In the genomic region with DNA sequence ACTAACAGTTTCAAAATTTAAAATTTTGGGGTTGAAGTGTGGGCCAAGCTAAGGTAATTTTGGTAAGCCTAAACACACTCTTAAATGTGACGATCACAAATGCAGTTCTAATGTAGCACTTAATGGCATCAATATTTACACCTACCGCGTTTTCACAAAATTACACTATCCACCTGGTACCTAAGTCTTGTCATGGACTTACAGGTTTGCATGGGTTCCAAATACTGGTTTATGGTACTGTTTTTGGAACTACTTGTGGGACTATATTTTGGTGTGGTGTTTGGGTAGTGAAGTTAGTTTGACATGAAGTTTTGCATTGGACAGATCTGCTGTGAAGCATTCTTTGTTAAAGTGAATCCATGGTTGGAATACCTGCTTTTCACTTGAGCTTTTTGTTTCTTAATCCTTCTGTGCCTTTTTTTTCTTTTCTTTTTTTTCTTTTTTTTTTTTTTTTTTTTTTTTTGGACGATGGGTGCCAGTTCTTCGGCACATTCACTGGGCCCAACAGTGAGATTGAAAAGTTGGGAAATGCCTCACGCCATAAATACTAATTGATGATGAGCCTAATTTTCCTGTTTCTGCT, we compare ENCODE assay signal across 12 cellular contexts. TPM values are rescaled to one million over a fixed set of nuclear protein-coding genes. Genes with fewer than 3 reads are reported as not detected.
DNase-seq lines count a peak whose midpoint lies in the region; ATAC-seq and TF ChIP-seq lines count a peak whose summit lies in the region.
"Had no signal": no experiment of that assay in that cellular context is flagged by ENCODE, and none has a peak within 500 bp of the region (broad histone marks: within the 10 kb centered on the region; RNA-seq: fewer than 3 reads in every experiment).

No MANE protein-coding gene starts in this region.

- no peak for TF ChIP-seq POLR2A in esophagus muscularis mucosa (IDR thresholded peaks at IDR 0.05; ENCODE audit: low read depth)
- no peak for TF ChIP-seq POLR2A in gastrocnemius medialis (IDR thresholded peaks at IDR 0.05)

- CTCF ChIA-PET in activated CD4-positive, alpha-beta T cell treated with anti-CD3 and anti-CD28 coated beads for 36 hours (lab: Charles Lee), result interaction anchor here (0.6 to 3.8 kb wide), 3 partner anchors 9 to 158 kb away, joined by 3 to 17 read pairs (median 3); no protein-coding TSS in a partner anchor
- CTCF ChIA-PET in T-cell (lab: Charles Lee), result interaction anchor here in 1 of 2 donors (0.6 to 1.0 kb wide), 3 partner anchors 10 to 92 kb away, joined by 6 to 11 read pairs (median 8); no protein-coding TSS in a partner anchor

- H3K27ac Mint-ChIP-seq in activated CD4-positive, alpha-beta T cell treated with anti-CD3 and anti-CD28 coated beads for 36 hours, result peak overlapping the region; percentile 73
- peak overlapping the region; percentile 83 to 86 for H3K27ac Mint-ChIP-seq in T-cell

- TF ChIP-seq CTCF in esophagus muscularis mucosa (IDR thresholded peaks at IDR 0.05) (no peak), gastrocnemius medialis (IDR thresholded peaks at IDR 0.05 in 4 of 5, conservative IDR thresholded peaks at IDR 0.05 in 1 of 5) (no peak), left lung (IDR thresholded peaks at IDR 0.05) (no peak)

- peaks cover 98% of the 10 kb centered on the region for H3K36me3 Mint-ChIP-seq in activated CD4-positive, alpha-beta T cell treated with anti-CD3 and anti-CD28 coated beads for 36 hours (ENCODE audit: low read depth)
- H3K36me3 Mint-ChIP-seq in T-cell, result peaks cover 86% of the 10 kb centered on the region

- H3K4me1 Mint-ChIP-seq in activated CD4-positive, alpha-beta T cell treated with anti-CD3 and anti-CD28 coated beads for 36 hours, result peaks cover 75% of the 10 kb centered on the region
- H3K4me1 Mint-ChIP-seq in T-cell, result peaks cover 85 to 88% (median 87%) of the 10 kb centered on the region in 3 donors

- H3K9me3 Mint-ChIP-seq in activated CD4-positive, alpha-beta T cell treated with anti-CD3 and anti-CD28 coated beads for 36 hours (ENCODE audit: low read depth), result no peaks in the 10 kb centered on the region
- H3K9me3 Mint-ChIP-seq in T-cell, result no peaks in the 10 kb centered on the region

- H3K4me3 ChIP-seq in esophagus muscularis mucosa, result peak overlapping the region; percentile 75 to 85 (median 78)
- H3K4me3 ChIP-seq in gastrocnemius medialis, result peak overlapping the region in 3 of 4 donors; percentile 39 to 94 (median 84)
- peak overlapping the region in 1 of 2 donors; percentile 64 for H3K4me3 ChIP-seq in left lung

- H3K27me3 ChIP-seq in esophagus muscularis mucosa, result no peaks in the 10 kb centered on the region
- H3K27me3 ChIP-seq in gastrocnemius medialis, result no peaks in the 10 kb centered on the region
- no peaks in the 10 kb centered on the region for H3K27me3 ChIP-seq in left lung

- H3K4me1 ChIP-seq in esophagus muscularis mucosa (peaks cover 79 to 92% (median 90%) of the 10 kb centered on the region in 4 donors), gastrocnemius medialis (peaks cover 76 to 81% of the 10 kb centered on the region in 2 donors), left lung (peaks cover 51 to 91% of the 10 kb centered on the region in 2 donors)

- TF ChIP-seq EP300 in esophagus muscularis mucosa (IDR thresholded peaks at IDR 0.05), result no peak

- no peaks in the 10 kb centered on the region for H3K9me3 ChIP-seq in esophagus muscularis mucosa
- no peaks in the 10 kb centered on the region for H3K9me3 ChIP-seq in gastrocnemius medialis
- H3K9me3 ChIP-seq in left lung, result no peaks in the 10 kb centered on the region

- H3K27ac ChIP-seq in esophagus muscularis mucosa (replicated peaks in 1 of 4) (peak overlapping the region; percentile 1 to 99 (median 29)), gastrocnemius medialis (peak overlapping the region; percentile 38 to 99 (median 97)), left lung (no peak overlapping the region)
- H3K27ac ChIP-seq: KMS-11 had no signal

- H3K36me3 ChIP-seq in esophagus muscularis mucosa (peaks cover 75 to 92% (median 83%) of the 10 kb centered on the region in 4 donors), gastrocnemius medialis (peaks cover 8 to 91% of the 10 kb centered on the region in 2 donors), left lung (peaks cover 11 to 93% of the 10 kb centered on the region in 2 donors)

- H3K27me3 Mint-ChIP-seq in activated CD4-positive, alpha-beta T cell treated with anti-CD3 and anti-CD28 coated beads for 36 hours, result no peaks in the 10 kb centered on the region
- no peaks in the 10 kb centered on the region for H3K27me3 Mint-ChIP-seq in T-cell

- no peak for DNase-seq in activated CD4-positive, alpha-beta T cell treated with anti-CD3 and anti-CD28 coated beads for 36 hours
- DNase-seq in activated CD4-positive, alpha-beta T cell treated with anti-CD3 and anti-CD28 coated beads for 4 hours, result no peak
- no peak for DNase-seq in T-cell
- no peak for DNase-seq in esophagus muscularis mucosa (ENCODE audit: extremely low spot score)
- no peak for DNase-seq in gastrocnemius medialis
- DNase-seq in stimulated activated naive CD4-positive, alpha-beta T cell treated with Interleukin-2 at 50 U/mL for 16 hours (lab: John Stamatoyannopoulos, UW), result no peak
- no peak for DNase-seq in left lung
- no peak for DNase-seq in Ammon's horn (ENCODE audit: low spot score)
- DNase-seq: ACHN; NCI-H748 treated with DMSO at 0.1 percent for 48 hours; stimulated activated CD4-positive, alpha-beta T cell treated with anti-CD3 and anti-CD28 coated beads, Interleukin-4, amount 100 ng/mL, for 24 hours had no signal

- H3K4me3 Mint-ChIP-seq in activated CD4-positive, alpha-beta T cell treated with anti-CD3 and anti-CD28 coated beads for 36 hours, result peak overlapping the region; percentile 88
- peak overlapping the region; percentile 90 to 96 (median 96) for H3K4me3 Mint-ChIP-seq in T-cell

- intact Hi-C loops in activated CD4-positive, alpha-beta T cell treated with anti-CD3 and anti-CD28 coated beads for 36 hours (cut with DNase I, micrococcal nuclease), result no loop called here
- intact Hi-C loops in esophagus muscularis mucosa (cut with DNase I), result no loop called here
- intact Hi-C loops in gastrocnemius medialis (cut with DNase I; ENCODE audit: low total_unique reads), result no loop called here
- intact Hi-C loops in left lung (cut with DNase I), result no loop called here

- in situ Hi-C loops in gastrocnemius medialis (cut with MboI; ENCODE audit: low sequenced_read_pairs in 4 of 4), result loop anchor here in 1 of 4 donors (25.0 kb wide), 1 partner anchor 262 kb away; a partner anchor contains a TSS

- 53% methylated on average over 6 of the region's 6 CpGs for WGBS in esophagus muscularis mucosa

- POLR2A ChIA-PET in activated CD4-positive, alpha-beta T cell treated with anti-CD3 and anti-CD28 coated beads for 36 hours (lab: Charles Lee), result interaction anchor here (0.7 to 3.9 kb wide), 4 partner anchors 7 to 169 kb away, joined by 4 to 38 read pairs (median 4); no protein-coding TSS in a partner anchor
- POLR2A ChIA-PET in T-cell (lab: Charles Lee), result interaction anchor here (0.5 to 1.0 kb wide), 11 partner anchors 8 to 1932 kb away, joined by 3 to 11 read pairs (median 7); a partner anchor contains a TSS

- ATAC-seq in activated CD4-positive, alpha-beta T cell treated with anti-CD3 and anti-CD28 coated beads for 36 hours, result no peak
- no peak for ATAC-seq in T-cell (replicated peaks in 1 of 4)
- ATAC-seq in gastrocnemius medialis, result no peak
- ATAC-seq in left lung, result no peak

RNA-seq across cellular contexts. Expression of a gene that starts 6.5 kb away (rescaled TPM):
- total RNA-seq in activated CD4-positive, alpha-beta T cell treated with anti-CD3 and anti-CD28 coated beads for 36 hours, result 100 to 1,000 TPM; 298 to 464 TPM
- total RNA-seq in T-cell (100 to 1,000 TPM; 322 to 546 (median 332) TPM), esophagus muscularis mucosa (100 to 1,000 TPM; 149 to 226 (median 180) TPM), gastrocnemius medialis (100 to 1,000 TPM in 1 of 4 donors, 10 to 100 TPM in 3; 66.3 to 118 (median 83.2) TPM), left lung (100 to 1,000 TPM; 173 to 253 TPM)

RNA-seq across cellular contexts. Expression of a gene that starts 53.4 kb away (rescaled TPM):
- 10 to 100 TPM; 24.0 to 27.0 TPM for total RNA-seq in activated CD4-positive, alpha-beta T cell treated with anti-CD3 and anti-CD28 coated beads for 36 hours
- 100 to 1,000 TPM in 4 of 5 donors, 10 to 100 TPM in 1; 90.3 to 164 (median 152) TPM for total RNA-seq in T-cell
- 10 to 100 TPM; 32.0 to 44.3 (median 40.3) TPM for total RNA-seq in esophagus muscularis mucosa
- total RNA-seq in gastrocnemius medialis, result 10 to 100 TPM; 10.8 to 14.8 (median 12.7) TPM
- total RNA-seq in left lung, result 10 to 100 TPM; 40.2 to 41.0 TPM

Comparison
In these comparisons a context has a peak if more than half of its experiments do, and no peak if none do; other contexts are left out.
1. H3K27ac ChIP-seq: peak in esophagus muscularis mucosa (4 of 4) and gastrocnemius medialis (4 of 4); none in left lung (0 of 2).